ENCODE assay signal across 14 cellular contexts in genomic region chr22:38312261-38312800, GRCh38. TPM values are rescaled to one million over a fixed set of nuclear protein-coding genes. Genes with fewer than 3 reads are reported as not detected.
A peak's percentile ranks its signal among the peaks of the same experiment; 100 is the strongest.
DNase-seq lines count a peak whose midpoint lies in the region; ATAC-seq and TF ChIP-seq lines count a peak whose summit lies in the region.
"Had no signal": no experiment of that assay in that cellular context is flagged by ENCODE, and none has a peak within 500 bp of the region (broad histone marks: within the 10 kb centered on the region; RNA-seq: fewer than 3 reads in every experiment).

No MANE protein-coding gene starts in this region.

- peaks cover 97% of the 10 kb centered on the region for H3K79me2 ChIP-seq in PC-3 (ENCODE audit: low read length)
- H3K79me2 ChIP-seq in trophoblast cell (ENCODE audit: control insufficient read depth, insufficient read depth, low read length, poor library complexity) = peaks cover 68% of the 10 kb centered on the region

- H3K4me3 ChIP-seq in CD4-positive, alpha-beta memory T cell (ENCODE audit: low read length in 2 of 2) = no peak overlapping the region
- H3K4me3 ChIP-seq in PC-3 (ENCODE audit: low read length) (no peak overlapping the region), endodermal cell (ENCODE audit: low read length) (no peak overlapping the region), trophoblast cell (ENCODE audit: low read depth, low read length) (no peak overlapping the region)
- H3K4me3 ChIP-seq: SK-N-MC had no signal

- peak overlapping the region; percentile 11 to 98 (median 37) for H3K27ac Mint-ChIP-seq in CD4-positive, alpha-beta memory T cell
- H3K27ac Mint-ChIP-seq in endodermal cell = peak overlapping the region; percentile 69
- peak overlapping the region in 1 of 2 donors; percentile 67 for H3K27ac Mint-ChIP-seq in effector memory CD8-positive, alpha-beta T cell

- H4K8ac ChIP-seq in trophoblast cell (ENCODE audit: low read depth, low read length) = no peak overlapping the region

- POLR2A ChIA-PET in CD4-positive, alpha-beta memory T cell (lab: Charles Lee; ENCODE audit: partially characterized antibody) = interaction anchor here (1.3 to 2.0 kb wide), 3 partner anchors 19 to 45 kb away, joined by 4 to 7 read pairs (median 4); no protein-coding TSS in a partner anchor
- POLR2A ChIA-PET in PC-3 (lab: Charles Lee; ENCODE audit: unreplicated experiment) = interaction anchor here (0.7 kb wide), 1 partner anchor 99 kb away, joined by 7 read pairs; no protein-coding TSS in a partner anchor

- peaks cover 0 to 31% of the 10 kb centered on the region in 2 donors for H3K36me3 Mint-ChIP-seq in CD4-positive, alpha-beta memory T cell
- peaks cover 47% of the 10 kb centered on the region for H3K36me3 Mint-ChIP-seq in endodermal cell (ENCODE audit: low read depth)
- peaks cover 36% of the 10 kb centered on the region for H3K36me3 Mint-ChIP-seq in effector memory CD8-positive, alpha-beta T cell (ENCODE audit: insufficient read depth)

- BruUV-seq in PC-3 (replicated peaks; lab: Mats Ljungman, UMichigan) = no TSS peak

- H3K27ac ChIP-seq in CD4-positive, alpha-beta memory T cell (ENCODE audit: low read depth, low read length) = no peak overlapping the region
- peak overlapping the region; percentile 98 for H3K27ac ChIP-seq in PC-3 (ENCODE audit: low read length)
- H3K27ac ChIP-seq in endodermal cell (ENCODE audit: low read depth, low read length) = no peak overlapping the region
- no peak overlapping the region for H3K27ac ChIP-seq in trophoblast cell (ENCODE audit: low read depth, low read length)
- H3K27ac ChIP-seq: SK-N-MC had no signal

- H3K9me3 Mint-ChIP-seq in CD4-positive, alpha-beta memory T cell = no peaks in the 10 kb centered on the region
- H3K9me3 Mint-ChIP-seq in endodermal cell = no peaks in the 10 kb centered on the region
- H3K9me3 Mint-ChIP-seq in effector memory CD8-positive, alpha-beta T cell = no peaks in the 10 kb centered on the region
- H3K9me3 Mint-ChIP-seq: activated T-cell treated with anti-CD3 and anti-CD28 coated beads, Interleukin-2, amount 50 U/mL, for 4 hours; nephron progenitor cell had no signal

- H3K4me1 Mint-ChIP-seq in CD4-positive, alpha-beta memory T cell = peaks cover 47 to 81% (median 63%) of the 10 kb centered on the region in 4 donors
- H3K4me1 Mint-ChIP-seq in endodermal cell = peaks cover 29% of the 10 kb centered on the region
- H3K4me1 Mint-ChIP-seq in effector memory CD8-positive, alpha-beta T cell (ENCODE audit: low read depth in 2 of 2) = peaks cover 67 to 68% of the 10 kb centered on the region in 2 donors

- H3F3A ChIP-seq in PC-3 (ENCODE audit: low read length, unreplicated experiment) = no peaks in the 10 kb centered on the region

- no peak overlapping the region for H4K91ac ChIP-seq in trophoblast cell (ENCODE audit: low read depth, low read length)

- no peaks in the 10 kb centered on the region for H3K9me2 ChIP-seq in PC-3 (replicated peaks; ENCODE audit: low read length)

- no peak overlapping the region for H2BK12ac ChIP-seq in trophoblast cell (ENCODE audit: low read length)

- H4K12ac ChIP-seq in trophoblast cell (ENCODE audit: low read depth, low read length) = no peak overlapping the region

- H2AFZ ChIP-seq in PC-3 (ENCODE audit: low read length) (no peak overlapping the region), trophoblast cell (ENCODE audit: insufficient read depth, low read length, poor library complexity) (no peak overlapping the region)

- peaks cover 48% of the 10 kb centered on the region for H3K4me1 ChIP-seq in CD4-positive, alpha-beta memory T cell (ENCODE audit: insufficient read depth, low read length)
- H3K4me1 ChIP-seq in PC-3 (ENCODE audit: insufficient read depth, low read length) = peaks cover 50% of the 10 kb centered on the region
- H3K4me1 ChIP-seq in endodermal cell (ENCODE audit: control insufficient read depth, insufficient read depth, low read length) = peaks cover 14% of the 10 kb centered on the region
- peaks cover 21 to 29% of the 10 kb centered on the region in 2 experiments for H3K4me1 ChIP-seq in trophoblast cell (ENCODE audit: control insufficient read depth in 1 of 2, insufficient read depth in 2 of 2, low read length in 2 of 2)

- H3K79me1 ChIP-seq in trophoblast cell (ENCODE audit: low read length) = peaks cover 15% of the 10 kb centered on the region

- H4K20me1 ChIP-seq in PC-3 (ENCODE audit: low read length) = peaks cover 45% of the 10 kb centered on the region

- no peak overlapping the region for H3K23ac ChIP-seq in trophoblast cell (ENCODE audit: low read length)

- CTCF ChIA-PET in CD4-positive, alpha-beta memory T cell (lab: Charles Lee; ENCODE audit: partially characterized antibody) = interaction anchor here (1.5 kb wide), 1 partner anchor 14 kb away, joined by 3 read pairs; no protein-coding TSS in a partner anchor
- CTCF ChIA-PET in PC-3 (lab: Charles Lee) = no interaction called here

- H2BK120ac ChIP-seq in trophoblast cell (ENCODE audit: insufficient read depth, low read length, poor library complexity) = no peak overlapping the region

- intact Hi-C loops in CD4-positive, alpha-beta memory T cell (cut with micrococcal nuclease) = loop anchor here (10.0 kb wide), 1 partner anchor 842 kb away; the partner anchor contains the start of gene CBX7
- intact Hi-C loops in PC-3 (cut with micrococcal nuclease) = no loop called here

- no peak for DNase-seq in CD4-positive, alpha-beta memory T cell
- DNase-seq in PC-3 (no peak), endodermal cell (no peak), trophoblast cell (no peak), pons (ENCODE audit: low spot score) (no peak)
- DNase-seq in effector memory CD8-positive, alpha-beta T cell = no peak
- DNase-seq: activated T-cell treated with anti-CD3 and anti-CD28 coated beads, Interleukin-2, amount 50 U/mL, for 4 hours; DND-41; erythroblast; NCI-H146; nephron progenitor cell had no signal

- WGBS in endodermal cell (ENCODE audit: insufficient coverage in 1 of 2, insufficient read length in 1 of 2), 2 experiments = 94 to 99% methylated on average over 7 of the region's 7 CpGs
- no CpG with 5 or more reads among the region's 7 CpGs for WGBS in trophoblast cell (ENCODE audit: extremely low coverage, insufficient coverage, insufficient read length)

- peak overlapping the region; percentile 99 for H3K4me2 ChIP-seq in PC-3 (ENCODE audit: low read length)
- H3K4me2 ChIP-seq in trophoblast cell (ENCODE audit: low read length) = no peak overlapping the region

- H3K9ac ChIP-seq in PC-3 (ENCODE audit: low read length) (peak overlapping the region; percentile 100), endodermal cell (ENCODE audit: extremely low read depth, low read length, poor library complexity, severe bottlenecking) (no peak overlapping the region), trophoblast cell (ENCODE audit: low read length) (no peak overlapping the region)

- no peaks in the 10 kb centered on the region for H3K9me3 ChIP-seq in CD4-positive, alpha-beta memory T cell (ENCODE audit: control insufficient read depth in 1 of 2, low read length in 2 of 2)
- no peaks in the 10 kb centered on the region for H3K9me3 ChIP-seq in PC-3 (ENCODE audit: low read length)
- H3K9me3 ChIP-seq in endodermal cell (ENCODE audit: control insufficient read depth, low read length) = no peaks in the 10 kb centered on the region
- no peaks in the 10 kb centered on the region for H3K9me3 ChIP-seq in trophoblast cell (ENCODE audit: insufficient read depth, low read depth, low read length)

- no peak overlapping the region for H2BK5ac ChIP-seq in trophoblast cell (ENCODE audit: low read depth, low read length, poor library complexity)

- no peak for ATAC-seq in PC-3
- ATAC-seq in GM18868 (IDR thresholded peaks at IDR 0.05; ENCODE audit: unreplicated experiment) = no peak
- ATAC-seq in GM19455 (IDR thresholded peaks at IDR 0.05; ENCODE audit: unreplicated experiment) = no peak
- no peak for ATAC-seq in effector memory CD8-positive, alpha-beta T cell (replicated peaks)
- ATAC-seq: activated T-cell treated with anti-CD3 and anti-CD28 coated beads, Interleukin-2, amount 50 U/mL, for 4 hours had no signal

- peak overlapping the region in 1 of 8 donors; percentile 15 for H3K4me3 Mint-ChIP-seq in CD4-positive, alpha-beta memory T cell
- H3K4me3 Mint-ChIP-seq in endodermal cell = no peak overlapping the region
- H3K4me3 Mint-ChIP-seq in effector memory CD8-positive, alpha-beta T cell = no peak overlapping the region
- H3K4me3 Mint-ChIP-seq: activated T-cell treated with anti-CD3 and anti-CD28 coated beads, Interleukin-2, amount 50 U/mL, for 4 hours; nephron progenitor cell had no signal

- H3K4ac ChIP-seq in trophoblast cell (ENCODE audit: low read depth, low read length) = peak overlapping the region; percentile 87

- H3K27me3 Mint-ChIP-seq in CD4-positive, alpha-beta memory T cell = no peaks in the 10 kb centered on the region
- no peaks in the 10 kb centered on the region for H3K27me3 Mint-ChIP-seq in endodermal cell (ENCODE audit: insufficient read depth)
- H3K27me3 Mint-ChIP-seq in effector memory CD8-positive, alpha-beta T cell = no peaks in the 10 kb centered on the region

- H3K14ac ChIP-seq in trophoblast cell (ENCODE audit: low read length) = no peak overlapping the region

- no peaks in the 10 kb centered on the region for H3K36me3 ChIP-seq in CD4-positive, alpha-beta memory T cell (ENCODE audit: insufficient read depth, low read length)
- H3K36me3 ChIP-seq in PC-3 (ENCODE audit: low read depth, low read length) = peaks cover 47% of the 10 kb centered on the region
- peaks cover 57% of the 10 kb centered on the region for H3K36me3 ChIP-seq in endodermal cell (ENCODE audit: control insufficient read depth, insufficient read depth, low read length)
- peaks cover 59 to 62% of the 10 kb centered on the region in 2 experiments for H3K36me3 ChIP-seq in trophoblast cell (ENCODE audit: control insufficient read depth in 1 of 2, insufficient read depth in 2 of 2, low read length in 2 of 2)

- no peak for TF ChIP-seq CTCF in PC-3 (conservative IDR thresholded peaks at IDR 0.05; ENCODE audit: low read depth, low read length)
- no peak for TF ChIP-seq CTCF in endodermal cell (conservative IDR thresholded peaks at IDR 0.05)

- H3K27me3 ChIP-seq in CD4-positive, alpha-beta memory T cell (ENCODE audit: insufficient read depth, low read length) = no peaks in the 10 kb centered on the region
- H3K27me3 ChIP-seq in PC-3 (ENCODE audit: low read length) = no peaks in the 10 kb centered on the region
- H3K27me3 ChIP-seq in endodermal cell (ENCODE audit: control insufficient read depth, insufficient read depth, low read length, poor library complexity, severe bottlenecking) = no peaks in the 10 kb centered on the region
- H3K27me3 ChIP-seq in trophoblast cell (ENCODE audit: insufficient read depth, low read length) = no peaks in the 10 kb centered on the region

- H3K18ac ChIP-seq in trophoblast cell (ENCODE audit: low read length) = peak overlapping the region; percentile 34

- no peak overlapping the region for H2AK5ac ChIP-seq in trophoblast cell (ENCODE audit: low read length)

RNA-seq across cellular contexts. Expression of gene CSNK1E, which starts 4.9 kb away (rescaled TPM):
- 100 to 1,000 TPM; 100 to 103 TPM for total RNA-seq in CD4-positive, alpha-beta memory T cell
- polyA plus RNA-seq in CD4-positive, alpha-beta memory T cell = 10 to 100 TPM in 1 of 2 donors, 1 to 10 TPM in 1; 8.8 to 13.3 TPM
- total RNA-seq in PC-3 (2014; rRNA removed) = 147 and 179 TPM in 2 replicates
- total RNA-seq in endodermal cell = 100 to 1,000 TPM; 224 to 229 TPM
- 167 TPM for polyA plus RNA-seq in endodermal cell (2013, experiment 1 of 2)
- polyA plus RNA-seq in endodermal cell (2013, experiment 2 of 2) = 148 TPM
- polyA plus RNA-seq in trophoblast cell (2013) = 172 and 176 TPM in 2 replicates

RNA-seq across cellular contexts. Expression of gene TMEM184B, which starts 39.5 kb away (rescaled TPM):
- 10 to 100 TPM; 35.7 to 36.6 TPM for total RNA-seq in CD4-positive, alpha-beta memory T cell
- polyA plus RNA-seq in CD4-positive, alpha-beta memory T cell = 10 to 100 TPM in 1 of 2 donors, 1 to 10 TPM in 1; 9.0 to 23.8 TPM
- 37.5 and 43.8 TPM in 2 replicates for total RNA-seq in PC-3 (2014; rRNA removed)
- 10 to 100 TPM; 55.4 to 57.6 TPM for total RNA-seq in endodermal cell
- 56.1 TPM for polyA plus RNA-seq in endodermal cell (2013, experiment 1 of 2)
- 47.2 TPM for polyA plus RNA-seq in endodermal cell (2013, experiment 2 of 2)
- 88.3 and 94.8 TPM in 2 replicates for polyA plus RNA-seq in trophoblast cell (2013)
